In the genomic region with DNA sequence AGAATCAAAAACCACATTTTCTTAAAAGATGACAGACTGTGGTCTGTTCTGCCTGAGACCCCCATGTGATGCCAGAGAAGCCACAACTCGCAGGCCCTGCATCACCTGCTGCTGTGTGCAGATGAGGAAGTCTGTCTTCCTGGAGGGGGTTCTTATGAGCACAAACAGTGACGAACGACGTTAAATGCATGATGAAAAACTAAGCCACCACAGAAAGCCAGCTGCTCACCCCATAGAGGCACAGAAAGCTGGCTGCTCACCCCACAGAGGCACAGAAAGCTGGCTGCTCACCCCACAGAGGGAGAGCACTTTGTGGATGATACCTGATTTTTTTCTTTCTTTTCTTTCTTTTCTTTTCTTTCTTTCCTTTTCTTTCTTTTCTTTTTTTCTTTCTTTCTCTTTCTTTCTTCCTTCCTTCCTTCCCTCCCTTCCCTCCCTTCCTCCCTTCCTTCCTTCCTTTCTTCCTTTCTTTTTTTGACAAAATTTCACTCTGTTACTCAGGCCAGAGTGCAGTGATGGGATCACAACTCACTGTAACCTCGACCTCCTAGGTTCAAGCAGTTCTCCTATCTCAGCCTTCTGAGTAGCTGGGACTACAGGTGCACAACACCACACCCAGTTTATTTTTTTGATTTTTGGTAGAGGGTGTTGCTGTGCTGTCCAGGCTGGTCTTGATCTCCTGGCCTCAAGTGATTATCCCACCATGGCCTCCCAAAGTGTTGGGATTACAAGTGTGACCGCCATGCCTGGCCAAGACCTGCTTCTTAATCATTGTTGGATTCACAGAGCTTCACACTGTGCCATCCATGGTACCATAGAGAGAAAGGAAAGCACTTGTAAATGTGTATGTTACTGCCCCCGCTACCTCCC, we compare ENCODE assay signal across 17 cellular contexts.
DNase-seq lines count a peak whose midpoint lies in the region; ATAC-seq, FAIRE-seq and TF ChIP-seq lines count a peak whose summit lies in the region.
"Had no signal": no experiment of that assay in that cellular context is flagged by ENCODE, and none has a peak within 500 bp of the region (broad histone marks: within the 10 kb centered on the region; RNA-seq: fewer than 3 reads in every experiment).

No MANE protein-coding gene starts in this region.

- no peaks in the 10 kb centered on the region for H3K36me3 Mint-ChIP-seq in activated CD8-positive, alpha-beta T cell treated with anti-CD3 and anti-CD28 coated beads, Interleukin-2, amount 10 ng/mL, durations not matched to agents 7 days and 5 days (ENCODE audit: low read depth)

- FAIRE-seq in urothelium cell line (lab: Jason Lieb, UNC), result peak; percentile 81
- FAIRE-seq: D721Med had no signal

- 76% methylated on average over 7 of the region's 7 CpGs for WGBS in esophagus muscularis mucosa
- WGBS in hepatocyte (ENCODE audit: low lambda C conversion rate, missing lambda C conversion rate), result 72% methylated on average over 7 of the region's 7 CpGs

- H3K79me2 ChIP-seq in OCI-LY3 (ENCODE audit: low read length), result no peaks in the 10 kb centered on the region
- no peaks in the 10 kb centered on the region for H3K79me2 ChIP-seq in hepatocyte

- H3K36me3 ChIP-seq in OCI-LY3 (replicated peaks; ENCODE audit: low read depth, low read length) (no peaks in the 10 kb centered on the region), esophagus muscularis mucosa (no peaks in the 10 kb centered on the region), hepatocyte (replicated peaks; ENCODE audit: insufficient read depth, low read depth) (no peaks in the 10 kb centered on the region)
- H3K36me3 ChIP-seq: Peyer's patch, SJSA1 had no signal

- H3K27me3 Mint-ChIP-seq in activated CD8-positive, alpha-beta T cell treated with anti-CD3 and anti-CD28 coated beads, Interleukin-2, amount 10 ng/mL, durations not matched to agents 7 days and 5 days (ENCODE audit: low read depth), result no peaks in the 10 kb centered on the region

- H3K4me1 ChIP-seq in OCI-LY3 (ENCODE audit: low read length) (peaks cover 24% of the 10 kb centered on the region), esophagus muscularis mucosa (no peaks in the 10 kb centered on the region), hepatocyte (ENCODE audit: insufficient read depth) (no peaks in the 10 kb centered on the region)
- H3K4me1 ChIP-seq: Peyer's patch, SJSA1 had no signal

- no peaks in the 10 kb centered on the region for H3K9me3 Mint-ChIP-seq in activated CD8-positive, alpha-beta T cell treated with anti-CD3 and anti-CD28 coated beads, Interleukin-2, amount 10 ng/mL, durations not matched to agents 7 days and 5 days (ENCODE audit: insufficient read depth)

- no peaks in the 10 kb centered on the region for H3K9me3 ChIP-seq in OCI-LY3 (ENCODE audit: insufficient read depth, low read length)
- no peaks in the 10 kb centered on the region for H3K9me3 ChIP-seq in esophagus muscularis mucosa
- H3K9me3 ChIP-seq in hepatocyte (ENCODE audit: low read depth), result no peaks in the 10 kb centered on the region
- H3K9me3 ChIP-seq: Peyer's patch, SJSA1 had no signal

- no peak for ATAC-seq in activated CD8-positive, alpha-beta T cell treated with anti-CD3 and anti-CD28 coated beads, Interleukin-2, amount 10 ng/mL, durations not matched to agents 7 days and 5 days
- ATAC-seq in HG03045 (IDR thresholded peaks at IDR 0.05; ENCODE audit: unreplicated experiment), result no peak

- POLR2A ChIA-PET in activated CD8-positive, alpha-beta T cell treated with anti-CD3 and anti-CD28 coated beads, Interleukin-2, amount 10 ng/mL, durations not matched to agents 7 days and 5 days (lab: Charles Lee), result no interaction called here

- H3K9ac ChIP-seq in OCI-LY3 (ENCODE audit: low read length), result peak overlapping the region; percentile 36

- TF ChIP-seq EP300 in esophagus muscularis mucosa (IDR thresholded peaks at IDR 0.05), result no peak

- no peak overlapping the region for H3K4me3 ChIP-seq in GM12865 (ENCODE audit: low read depth, low read length)
- H3K4me3 ChIP-seq in OCI-LY3 (ENCODE audit: low read length), result peak overlapping the region; percentile 11; the same call in 1 of the 2 replicates
- H3K4me3 ChIP-seq in esophagus muscularis mucosa, result no peak overlapping the region
- H3K4me3 ChIP-seq in hepatocyte, result no peak overlapping the region
- H3K4me3 ChIP-seq: GM23338, Peyer's patch, SJSA1 had no signal

- H3K4me2 ChIP-seq in OCI-LY3 (ENCODE audit: low read length), result peak overlapping the region; percentile 44
- H3K4me2 ChIP-seq in hepatocyte, result no peak overlapping the region
- H3K4me2 ChIP-seq: GM23338 had no signal

- H4K20me1 ChIP-seq in OCI-LY3 (ENCODE audit: insufficient read depth, low read length), result no peaks in the 10 kb centered on the region
- no peaks in the 10 kb centered on the region for H4K20me1 ChIP-seq in hepatocyte (ENCODE audit: insufficient read depth, poor library complexity, severe bottlenecking)

- intact Hi-C loops in esophagus muscularis mucosa (cut with DNase I), result no loop called here

- peak overlapping the region; percentile 15; the same call in 1 of the 2 replicates for H3K27ac ChIP-seq in OCI-LY3 (ENCODE audit: low read length)
- no peak overlapping the region for H3K27ac ChIP-seq in esophagus muscularis mucosa (replicated peaks in 1 of 4)
- no peak overlapping the region for H3K27ac ChIP-seq in hepatocyte
- H3K27ac ChIP-seq: C4-2B, Peyer's patch, SJSA1 had no signal

- no peaks in the 10 kb centered on the region for H3K4me1 Mint-ChIP-seq in activated CD8-positive, alpha-beta T cell treated with anti-CD3 and anti-CD28 coated beads, Interleukin-2, amount 10 ng/mL, durations not matched to agents 7 days and 5 days (ENCODE audit: low read depth)

- H3K27me3 ChIP-seq in OCI-LY3 (ENCODE audit: low read depth, low read length), result no peaks in the 10 kb centered on the region
- no peaks in the 10 kb centered on the region for H3K27me3 ChIP-seq in esophagus muscularis mucosa
- no peaks in the 10 kb centered on the region for H3K27me3 ChIP-seq in hepatocyte
- H3K27me3 ChIP-seq: Peyer's patch, SJSA1 had no signal

- H2AFZ ChIP-seq in OCI-LY3 (ENCODE audit: low read depth, low read length) (peak overlapping the region; percentile 51; the same call in 1 of the 2 replicates), hepatocyte (no peak overlapping the region)

- TF ChIP-seq CTCF in GM12865 (IDR thresholded peaks at IDR 0.05; ENCODE audit: insufficient read depth, low read depth, low read length, missing control alignments), result no peak
- TF ChIP-seq CTCF in OCI-LY3 (IDR thresholded peaks at IDR 0.05; ENCODE audit: low read depth, low read length), result no peak
- no peak for TF ChIP-seq CTCF in esophagus muscularis mucosa (IDR thresholded peaks at IDR 0.05)
- TF ChIP-seq CTCF in hepatocyte (IDR thresholded peaks at IDR 0.05; ENCODE audit: poor library complexity), result no peak

- H3K9me2 ChIP-seq in hepatocyte (replicated peaks; ENCODE audit: insufficient read depth), result no peaks in the 10 kb centered on the region

- DNase-seq in GM12865 (ENCODE audit: low read depth) (peak; percentile 62), esophagus muscularis mucosa (ENCODE audit: extremely low spot score) (peak; percentile 55), urothelium cell line (ENCODE audit: low spot score) (no peak), hepatocyte (ENCODE audit: low spot score) (no peak)
- DNase-seq in activated CD8-positive, alpha-beta T cell treated with anti-CD3 and anti-CD28 coated beads, Interleukin-2, amount 10 ng/mL, durations not matched to agents 7 days and 5 days, result no peak
- DNase-seq: DMS79, HCEC 1CT, NCI-H1694 treated with DMSO at 0.1 percent for 48 hours, NCI-H446, NCI-H526 treated with DMSO at 0.1 percent for 48 hours, Peyer's patch had no signal

- H3K4me3 Mint-ChIP-seq in activated CD8-positive, alpha-beta T cell treated with anti-CD3 and anti-CD28 coated beads, Interleukin-2, amount 10 ng/mL, durations not matched to agents 7 days and 5 days, result no peak overlapping the region
- H3K4me3 Mint-ChIP-seq: GM23338 had no signal

- TF ChIP-seq POLR2A in esophagus muscularis mucosa (IDR thresholded peaks at IDR 0.05; ENCODE audit: low read depth), result no peak

- no peak overlapping the region for H3K27ac Mint-ChIP-seq in activated CD8-positive, alpha-beta T cell treated with anti-CD3 and anti-CD28 coated beads, Interleukin-2, amount 10 ng/mL, durations not matched to agents 7 days and 5 days
- H3K27ac Mint-ChIP-seq: GM23338 had no signal

- CTCF ChIA-PET in activated CD8-positive, alpha-beta T cell treated with anti-CD3 and anti-CD28 coated beads, Interleukin-2, amount 10 ng/mL, durations not matched to agents 7 days and 5 days (lab: Charles Lee), result no interaction called here

Comparison
In these comparisons a context has a peak if more than half of its experiments do, and no peak if none do; other contexts are left out.
1. DNase-seq: peak in GM12865 (single experiment) and esophagus muscularis mucosa (single experiment); none in urothelium cell line (single experiment), hepatocyte (single experiment) and activated CD8-positive, alpha-beta T cell treated with anti-CD3 and anti-CD28 coated beads, Interleukin-2, amount 10 ng/mL, durations not matched to agents 7 days and 5 days (single experiment).